In the genomic region with DNA sequence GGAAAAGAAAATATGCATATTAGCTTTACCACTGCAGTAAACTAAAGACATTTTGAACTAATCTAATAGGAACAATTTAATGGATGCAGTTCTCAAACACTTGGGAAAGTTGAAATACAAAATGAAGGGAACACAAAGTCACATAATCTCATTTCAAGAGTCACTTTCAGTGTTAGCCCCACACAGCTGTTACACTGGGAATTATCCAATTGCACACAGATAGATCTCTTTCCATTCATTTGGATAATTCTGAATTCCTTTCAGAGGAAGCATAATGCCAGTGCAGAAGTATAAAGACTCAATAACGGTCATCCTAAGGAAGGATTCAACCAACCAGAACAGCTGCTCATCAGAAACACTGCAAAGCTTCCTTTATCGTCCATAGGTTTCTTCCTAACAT, we compare ENCODE assay signal across 20 cellular contexts.
"Had no signal": no experiment of that assay in that cellular context is flagged by ENCODE, and none has a peak within 500 bp of the region (broad histone marks: within the 10 kb centered on the region; RNA-seq: fewer than 3 reads in every experiment).

No MANE protein-coding gene starts in this region.

- DNase-seq: effector memory CD8-positive, alpha-beta T cell; gastrocnemius medialis; glutamatergic neuron; kidney; left colon; left ventricle myocardium superior; mucosa of descending colon; naive thymus-derived CD8-positive, alpha-beta T cell; right cardiac atrium; small intestine; stimulated activated CD4-positive, alpha-beta T cell treated with anti-CD3 and anti-CD28 coated beads, Interleukin-12 subunit alpha, Interleukin-12 subunit beta, amount 100 ng/mL, for 4 hours; stimulated activated naive CD4-positive, alpha-beta T cell; stomach; tibial artery; upper lobe of left lung had no signal

- H3K27ac ChIP-seq: epithelial cell of prostate, esophagus muscularis mucosa, gastrocnemius medialis, stomach, suprapubic skin, tibial artery, upper lobe of left lung, vagina had no signal

- H3K4me3 ChIP-seq: esophagus muscularis mucosa, gastrocnemius medialis, lung, mucosa of descending colon, stomach, suprapubic skin, tibial artery, upper lobe of left lung, vagina had no signal

- H3K27me3 ChIP-seq: esophagus muscularis mucosa, gastrocnemius medialis, stomach, suprapubic skin, tibial artery, upper lobe of left lung, vagina had no signal

- ATAC-seq: effector memory CD8-positive, alpha-beta T cell; gastrocnemius medialis; left colon; left ventricle myocardium superior; mucosa of descending colon; naive thymus-derived CD8-positive, alpha-beta T cell; right cardiac atrium had no signal
